In genomic region chr18:37533647-37534565, GRCh38 we compare ENCODE assay signal across 17 cellular contexts. TPM values are rescaled to one million over a fixed set of nuclear protein-coding genes. Genes with fewer than 3 reads are reported as not detected.
A peak's percentile ranks its signal among the peaks of the same experiment; 100 is the strongest.
DNase-seq lines count a peak whose midpoint lies in the region; ATAC-seq, FAIRE-seq and TF ChIP-seq lines count a peak whose summit lies in the region.
"Had no signal": no experiment of that assay in that cellular context is flagged by ENCODE, and none has a peak within 500 bp of the region (broad histone marks: within the 10 kb centered on the region; RNA-seq: fewer than 3 reads in every experiment).

No MANE protein-coding gene starts in this region.

- TF ChIP-seq CTCF in AG09309 (IDR thresholded peaks at IDR 0.05; ENCODE audit: control insufficient read depth, insufficient read depth, low read depth, low read length, missing control alignments) (peak; percentile 14), WERI-Rb-1 (IDR thresholded peaks at IDR 0.05; ENCODE audit: low read depth, low read length) (peak; percentile 47), hepatocyte (IDR thresholded peaks at IDR 0.05; ENCODE audit: poor library complexity) (peak; percentile 21)

- H3K27me3 ChIP-seq in WERI-Rb-1 (ENCODE audit: insufficient read depth, low read depth, severe bottlenecking): no peaks in the 10 kb centered on the region
- H3K27me3 ChIP-seq in hepatocyte: peaks cover 29% of the 10 kb centered on the region

- H3K4me3 ChIP-seq in AG09309 (ENCODE audit: control insufficient read depth, low read depth, low read length) (no peak overlapping the region), WERI-Rb-1 (ENCODE audit: low read depth, low read length) (no peak overlapping the region), hepatocyte (no peak overlapping the region)
- H3K4me3 ChIP-seq: dorsolateral prefrontal cortex, gastroesophageal sphincter, sigmoid colon, SK-N-MC, stomach had no signal

- no peak for FAIRE-seq in GM19239 (lab: Jason Lieb, UNC)
- FAIRE-seq: G401.6 had no signal

- H3K79me2 ChIP-seq in hepatocyte: no peaks in the 10 kb centered on the region

- H3K27ac ChIP-seq in WERI-Rb-1 (no peak overlapping the region), hepatocyte (no peak overlapping the region)
- H3K27ac ChIP-seq: gastroesophageal sphincter, sigmoid colon, SK-N-MC, stomach had no signal

- DNase-seq in AG09309 (ENCODE audit: low read depth): no peak
- DNase-seq in WERI-Rb-1: peak; percentile 20
- DNase-seq in hepatocyte (ENCODE audit: low spot score): no peak
- no peak for DNase-seq in GM19239 (ENCODE audit: insufficient read length, low spot score)
- DNase-seq in activated naive CD4-positive, alpha-beta T cell treated with anti-CD3 and anti-CD28 coated beads, Interleukin-2, amount 50 U/mL, for 16 hours: no peak
- DNase-seq in HPDE6-E6E7 (ENCODE audit: extremely low spot score): no peak
- DNase-seq: activated B cell treated with CpG ODN at 0.5 μM for 24 hours, kidney glomerular epithelial cell, NCI-H1436 treated with DMSO at 0.1 percent for 48 hours, sigmoid colon, stomach had no signal

- H2AFZ ChIP-seq in hepatocyte: no peak overlapping the region

- H3K9me3 ChIP-seq in WERI-Rb-1 (ENCODE audit: severe bottlenecking) (no peaks in the 10 kb centered on the region), hepatocyte (ENCODE audit: low read depth) (no peaks in the 10 kb centered on the region)
- H3K9me3 ChIP-seq: gastroesophageal sphincter, sigmoid colon, stomach had no signal

- H3K4me2 ChIP-seq in hepatocyte: no peak overlapping the region

- H4K20me1 ChIP-seq in hepatocyte (ENCODE audit: insufficient read depth, poor library complexity, severe bottlenecking): no peaks in the 10 kb centered on the region

- H3K36me3 ChIP-seq in WERI-Rb-1: no peaks in the 10 kb centered on the region
- H3K36me3 ChIP-seq in hepatocyte (replicated peaks; ENCODE audit: insufficient read depth, low read depth): no peaks in the 10 kb centered on the region
- H3K36me3 ChIP-seq: gastroesophageal sphincter, sigmoid colon, stomach had no signal

- WGBS in hepatocyte (ENCODE audit: low lambda C conversion rate, missing lambda C conversion rate): 86% methylated on average over 22 of the region's 22 CpGs

- H3K9me2 ChIP-seq in hepatocyte (replicated peaks; ENCODE audit: insufficient read depth): no peaks in the 10 kb centered on the region

- H3K4me1 ChIP-seq in hepatocyte (ENCODE audit: insufficient read depth): no peaks in the 10 kb centered on the region
- H3K4me1 ChIP-seq: gastroesophageal sphincter, sigmoid colon had no signal

- ATAC-seq in GM21526 (IDR thresholded peaks at IDR 0.05; ENCODE audit: low FRiP score, unreplicated experiment): peak; percentile 42
- ATAC-seq in HG03280 (IDR thresholded peaks at IDR 0.05; ENCODE audit: unreplicated experiment): no peak
- ATAC-seq: gastroesophageal sphincter had no signal

RNA-seq across cellular contexts. Expression of gene CELF4, which starts 31.7 kb away (rescaled TPM):
- total RNA-seq in hepatocyte: 1.3 and 3.2 TPM in 2 replicates
- polyA plus RNA-seq in hepatocyte: 2.4 and 2.9 TPM in 2 replicates
- total RNA-seq: activated B cell treated with CpG ODN at 0.5 μM for 24 hours had no signal
